Comparison of ENCODE assay signal across 8 cellular contexts in the genomic region with DNA sequence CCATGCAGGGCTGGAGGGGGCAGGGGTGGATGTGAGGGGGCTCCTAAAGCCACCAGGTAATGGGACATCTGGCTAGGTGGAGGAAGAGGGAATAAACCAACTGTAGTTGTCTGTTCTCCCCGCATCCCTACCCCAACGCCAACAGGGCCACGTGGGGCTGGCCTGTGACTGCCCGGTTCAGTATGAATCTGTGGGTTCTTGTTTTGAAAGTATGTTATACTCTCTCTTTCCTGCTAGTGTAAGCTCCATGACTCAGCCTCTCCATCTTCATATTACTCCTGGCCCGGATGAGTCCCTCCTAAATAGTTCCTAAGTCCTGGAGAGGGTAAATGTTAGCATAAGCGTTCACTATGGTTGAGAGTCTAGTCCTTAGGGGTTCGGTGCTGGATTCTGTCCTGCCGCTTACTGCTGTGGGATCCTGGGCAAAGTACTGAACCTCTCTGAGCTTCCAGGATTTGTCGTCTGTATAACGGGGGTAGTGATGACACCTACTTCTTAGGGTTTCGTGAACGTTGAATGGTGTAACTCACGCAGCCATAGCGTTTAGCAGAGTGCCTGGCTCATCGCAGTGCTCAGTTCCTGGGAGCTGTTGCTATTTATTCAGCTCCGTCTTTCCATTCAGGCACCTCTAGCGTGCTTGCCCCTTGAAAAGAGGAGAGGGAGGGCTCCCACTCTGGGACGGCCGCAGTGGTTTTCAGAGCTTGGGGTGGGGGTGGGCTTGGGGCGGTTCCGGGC. TPM values are rescaled to one million over a fixed set of nuclear protein-coding genes. Genes with fewer than 3 reads are reported as not detected.
A peak's percentile ranks its signal among the peaks of the same experiment; 100 is the strongest.
DNase-seq lines count a peak whose midpoint lies in the region; ATAC-seq and TF ChIP-seq lines count a peak whose summit lies in the region.

No MANE protein-coding gene starts in this region.

- no peak overlapping the region for H4K8ac ChIP-seq in trophoblast cell (ENCODE audit: low read depth, low read length)

- no peak overlapping the region for H3K23ac ChIP-seq in trophoblast cell (ENCODE audit: low read length)

- no peak for TF ChIP-seq POLR2A in NB4 (IDR thresholded peaks at IDR 0.05; ENCODE audit: extremely low read depth, insufficient read length)

- H2BK5ac ChIP-seq in trophoblast cell (ENCODE audit: low read depth, low read length, poor library complexity): no peak overlapping the region

- H4K91ac ChIP-seq in trophoblast cell (ENCODE audit: low read depth, low read length): no peak overlapping the region

- H2BK120ac ChIP-seq in trophoblast cell (ENCODE audit: insufficient read depth, low read length, poor library complexity): no peak overlapping the region

- H3K14ac ChIP-seq in trophoblast cell (ENCODE audit: low read length): no peak overlapping the region

- H3K9ac ChIP-seq in trophoblast cell (ENCODE audit: low read length): no peak overlapping the region

- no peaks in the 10 kb centered on the region for H3K9me3 ChIP-seq in trophoblast cell (ENCODE audit: insufficient read depth, low read depth, low read length)

- H4K12ac ChIP-seq in trophoblast cell (ENCODE audit: low read depth, low read length): no peak overlapping the region

- H3K4me1 ChIP-seq in trophoblast cell (ENCODE audit: control insufficient read depth in 1 of 2, insufficient read depth in 2 of 2, low read length in 2 of 2): peaks cover 3 to 4% of the 10 kb centered on the region in 2 experiments

- H3K36me3 ChIP-seq in trophoblast cell (ENCODE audit: control insufficient read depth in 1 of 2, insufficient read depth in 2 of 2, low read length in 2 of 2): no peaks in the 10 kb centered on the region

- DNase-seq in EH (ENCODE audit: low read depth) (peak; percentile 51), NB4 (ENCODE audit: low read depth) (peak; percentile 43), fibroblast of gingiva (ENCODE audit: low read depth) (peak; percentile 30), trophoblast cell (peak in 1 of 2 donors; percentile 38), NCI-H345 treated with DMSO at 0.1 percent for 48 hours (lab: John Stamatoyannopoulos, UW; ENCODE audit: unreplicated experiment) (no peak), iPS-NIHi11 (ENCODE audit: low spot score) (no peak)

- H3K27ac ChIP-seq in trophoblast cell (ENCODE audit: low read depth, low read length): no peak overlapping the region

- no peak overlapping the region for H3K4ac ChIP-seq in trophoblast cell (ENCODE audit: low read depth, low read length)

- TF ChIP-seq CTCF in NB4 (IDR thresholded peaks at IDR 0.05; ENCODE audit: low read depth, low read length): no peak

- H3K79me1 ChIP-seq in trophoblast cell (ENCODE audit: low read length): peaks cover under 1% of the 10 kb centered on the region

- H3K4me3 ChIP-seq in NB4 (ENCODE audit: low read depth, low read length) (no peak overlapping the region), trophoblast cell (ENCODE audit: low read depth, low read length) (no peak overlapping the region)

- H3K27me3 ChIP-seq in trophoblast cell (ENCODE audit: insufficient read depth, low read length): no peaks in the 10 kb centered on the region

- H2AFZ ChIP-seq in trophoblast cell (ENCODE audit: insufficient read depth, low read length, poor library complexity): no peak overlapping the region

- no peak for ATAC-seq in GM21360 (IDR thresholded peaks at IDR 0.05; ENCODE audit: unreplicated experiment)
- no peak for ATAC-seq in GM19467 (IDR thresholded peaks at IDR 0.05; ENCODE audit: unreplicated experiment)

- H3K18ac ChIP-seq in trophoblast cell (ENCODE audit: low read length): no peak overlapping the region

- no peak overlapping the region for H2AK5ac ChIP-seq in trophoblast cell (ENCODE audit: low read length)

- H3K4me2 ChIP-seq in trophoblast cell (ENCODE audit: low read length): peak overlapping the region; percentile 69

- no CpG with 5 or more reads among the region's 21 CpGs for WGBS in trophoblast cell (ENCODE audit: extremely low coverage, insufficient coverage, insufficient read length)

- H3K79me2 ChIP-seq in trophoblast cell (ENCODE audit: control insufficient read depth, insufficient read depth, low read length, poor library complexity): no peaks in the 10 kb centered on the region

- no peak overlapping the region for H2BK12ac ChIP-seq in trophoblast cell (ENCODE audit: low read length)

RNA-seq across cellular contexts. Expression of a gene that starts 28.8 kb away (rescaled TPM):
- polyA plus RNA-seq in trophoblast cell (2013): 0.21 and 0.32 TPM in 2 replicates

Comparison
In these comparisons a context has a peak if more than half of its experiments do, and no peak if none do; other contexts are left out.
1. DNase-seq: peak in EH (single experiment), NB4 (single experiment) and fibroblast of gingiva (single experiment); none in NCI-H345 treated with DMSO at 0.1 percent for 48 hours (single experiment) and iPS-NIHi11 (single experiment).